In genomic region chr9:32578976-32579375, GRCh38 we compare ENCODE assay signal across 10 cellular contexts. TPM values are rescaled to one million over a fixed set of nuclear protein-coding genes. Genes with fewer than 3 reads are reported as not detected.
A peak's percentile ranks its signal among the peaks of the same experiment; 100 is the strongest.
DNase-seq lines count a peak whose midpoint lies in the region; ATAC-seq, FAIRE-seq and TF ChIP-seq lines count a peak whose summit lies in the region.
"Had no signal": no experiment of that assay in that cellular context is flagged by ENCODE, and none has a peak within 500 bp of the region (broad histone marks: within the 10 kb centered on the region; RNA-seq: fewer than 3 reads in every experiment).

No MANE protein-coding gene starts in this region.

- H4K8ac ChIP-seq in H1 (ENCODE audit: extremely low read depth, insufficient read depth, low read length): no peak overlapping the region

- CTCF ChIA-PET in H1 (lab: Charles Lee; ENCODE audit: partially characterized antibody): interaction anchor here (0.8 to 12.2 kb wide), 34 partner anchors 11 to 394 kb away, joined by 3 to 248 read pairs (median 4); partner anchors contain the start of genes ACO1 and TMEM215

- H2BK120ac ChIP-seq in H1 (replicated peaks; ENCODE audit: low read depth, low read length): no peak overlapping the region

- peaks cover 17% of the 10 kb centered on the region for H3K4me1 ChIP-seq in Karpas-422 (ENCODE audit: low read length)
- no peaks in the 10 kb centered on the region for H3K4me1 ChIP-seq in H1 (replicated peaks in 1 of 4; ENCODE audit: control insufficient read depth in 3 of 4, insufficient read depth in 4 of 4, low read length in 3 of 4)
- peaks cover 4% of the 10 kb centered on the region for H3K4me1 ChIP-seq in skeletal muscle satellite cell (ENCODE audit: control insufficient read depth, insufficient read depth, low read length)
- peaks cover 0 to 1% (median 0%) of the 10 kb centered on the region in 3 donors for H3K4me1 ChIP-seq in gastroesophageal sphincter
- peaks cover 0 to under 1% of the 10 kb centered on the region in 2 donors for H3K4me1 ChIP-seq in thyroid gland

- H2AK5ac ChIP-seq in H1 (ENCODE audit: low read depth, low read length): no peak overlapping the region

- H2AFZ ChIP-seq in Karpas-422 (ENCODE audit: low read length) (peak overlapping the region; percentile 71; the same call in 1 of the 2 replicates), H1 (ENCODE audit: low read length) (no peak overlapping the region)

- no peaks in the 10 kb centered on the region for H3K9me2 ChIP-seq in Karpas-422 (replicated peaks; ENCODE audit: insufficient read depth, low read length)

- TF ChIP-seq EP300 in H1 (IDR thresholded peaks at IDR 0.05; ENCODE audit: borderline replicate concordance in 1 of 2, low read depth in 2 of 2, low read length in 2 of 2): no peak
- no peak for TF ChIP-seq EP300 in gastroesophageal sphincter (IDR thresholded peaks at IDR 0.05)

- H2BK20ac ChIP-seq in H1 (ENCODE audit: low read length): no peak overlapping the region

- no peak for FAIRE-seq in H1 (lab: Jason Lieb, UNC)

- H3K27ac ChIP-seq in Karpas-422 (ENCODE audit: low read length) (no peak overlapping the region), H1 (ENCODE audit: low read depth, low read length) (no peak overlapping the region), gastroesophageal sphincter (no peak overlapping the region), thyroid gland (no peak overlapping the region)
- H3K27ac ChIP-seq: C4-2B, KMS-11 had no signal

- no peak for TF ChIP-seq RAD21 in H1 (IDR thresholded peaks at IDR 0.05 in 1 of 2, conservative IDR thresholded peaks at IDR 0.05 in 1 of 2; ENCODE audit: low read depth in 2 of 2, low read length in 2 of 2)

- H3K9ac ChIP-seq in Karpas-422 (ENCODE audit: low read length) (peak overlapping the region; percentile 45; the same call in 1 of the 2 replicates), H1 (replicated peaks in 1 of 4; ENCODE audit: extremely low read depth in 1 of 4, low read depth in 3 of 4, low read length in 3 of 4) (no peak overlapping the region), skeletal muscle satellite cell (ENCODE audit: low read depth, low read length) (no peak overlapping the region)
- H3K9ac ChIP-seq: KMS-11 had no signal

- H4K5ac ChIP-seq in H1 (ENCODE audit: insufficient read length, low read depth, low read length): no peak overlapping the region

- H2BK12ac ChIP-seq in H1 (ENCODE audit: low read depth, low read length): 0 out of 2 replicates have a peak overlapping the region, but pooled peaks have one; percentile 13

- H4K91ac ChIP-seq in H1 (replicated peaks; ENCODE audit: insufficient read length, low read length): no peak overlapping the region

- no peaks in the 10 kb centered on the region for H3K79me2 ChIP-seq in Karpas-422 (ENCODE audit: low read length)
- no peaks in the 10 kb centered on the region for H3K79me2 ChIP-seq in H1 (ENCODE audit: control insufficient read depth in 1 of 2, insufficient read depth in 2 of 2, low read length in 2 of 2)

- H3K23me2 ChIP-seq in H1 (ENCODE audit: low read depth, low read length): no peaks in the 10 kb centered on the region

- H3K56ac ChIP-seq in H1 (replicated peaks; ENCODE audit: insufficient read length, low read depth, low read length): no peak overlapping the region

- no peak overlapping the region for H3K14ac ChIP-seq in H1 (ENCODE audit: insufficient read length)

- no peaks in the 10 kb centered on the region for H3K9me3 ChIP-seq in Karpas-422 (ENCODE audit: low read length)
- H3K9me3 ChIP-seq in H1 (ENCODE audit: insufficient read depth in 2 of 2, low read depth in 1 of 2, low read length in 1 of 2): no peaks in the 10 kb centered on the region
- H3K9me3 ChIP-seq in skeletal muscle satellite cell (replicated peaks; ENCODE audit: low read length): no peaks in the 10 kb centered on the region
- no peaks in the 10 kb centered on the region for H3K9me3 ChIP-seq in gastroesophageal sphincter
- H3K9me3 ChIP-seq in thyroid gland: no peaks in the 10 kb centered on the region

- no peak overlapping the region for H2BK5ac ChIP-seq in H1 (ENCODE audit: low read depth, low read length)

- TF ChIP-seq POLR2A in H1 (IDR thresholded peaks at IDR 0.05; ENCODE audit: control extremely low read depth in 1 of 2, low read depth in 2 of 2, low read length in 2 of 2) (no peak), gastroesophageal sphincter (IDR thresholded peaks at IDR 0.05) (no peak), thyroid gland (IDR thresholded peaks at IDR 0.05) (no peak)

- no peak for ATAC-seq in GM18511 (IDR thresholded peaks at IDR 0.05; ENCODE audit: unreplicated experiment)
- ATAC-seq in gastroesophageal sphincter: no peak

- H3K36me3 ChIP-seq in Karpas-422 (ENCODE audit: insufficient read depth, low read length): no peaks in the 10 kb centered on the region
- no peaks in the 10 kb centered on the region for H3K36me3 ChIP-seq in H1 (ENCODE audit: control insufficient read depth in 2 of 4, insufficient read depth in 4 of 4, low read length in 3 of 4)
- H3K36me3 ChIP-seq in skeletal muscle satellite cell (ENCODE audit: insufficient read depth, low read length): no peaks in the 10 kb centered on the region
- no peaks in the 10 kb centered on the region for H3K36me3 ChIP-seq in gastroesophageal sphincter
- no peaks in the 10 kb centered on the region for H3K36me3 ChIP-seq in thyroid gland

- intact Hi-C loops in thyroid gland (cut with DNase I): no loop called here

- H3K4ac ChIP-seq in H1 (replicated peaks; ENCODE audit: insufficient read length, low read depth, low read length): no peak overlapping the region

- no peak overlapping the region for H3K18ac ChIP-seq in H1 (ENCODE audit: extremely low read depth, low read length)

- no peaks in the 10 kb centered on the region for H3K27me3 ChIP-seq in Karpas-422 (ENCODE audit: low read length)
- H3K27me3 ChIP-seq in H1 (replicated peaks in 1 of 4; ENCODE audit: control insufficient read depth in 3 of 4, extremely low read depth in 1 of 4, insufficient read depth in 3 of 4, low read length in 3 of 4): no peaks in the 10 kb centered on the region
- H3K27me3 ChIP-seq in skeletal muscle satellite cell (ENCODE audit: control insufficient read depth, insufficient read depth, low read length): peaks cover 5% of the 10 kb centered on the region
- H3K27me3 ChIP-seq in gastroesophageal sphincter: peaks cover 7% of the 10 kb centered on the region
- no peaks in the 10 kb centered on the region for H3K27me3 ChIP-seq in thyroid gland

- H4K20me1 ChIP-seq in Karpas-422 (ENCODE audit: insufficient read depth, low read depth, low read length) (no peaks in the 10 kb centered on the region), H1 (replicated peaks in 1 of 2; ENCODE audit: control insufficient read depth in 1 of 2, insufficient read depth in 2 of 2, low read length in 2 of 2) (no peaks in the 10 kb centered on the region)

- no peaks in the 10 kb centered on the region for H3K79me1 ChIP-seq in H1 (ENCODE audit: low read depth, low read length)

- H3K4me3 ChIP-seq in Karpas-422 (ENCODE audit: low read length) (no peak overlapping the region), H1 (ENCODE audit: extremely low read depth in 1 of 4, insufficient read depth in 2 of 4, low read depth in 3 of 4, low read length in 4 of 4) (no peak overlapping the region), skeletal muscle satellite cell (ENCODE audit: low read length) (no peak overlapping the region), gastroesophageal sphincter (no peak overlapping the region), thyroid gland (replicated peaks in 1 of 3) (no peak overlapping the region)

- H3K4me2 ChIP-seq in Karpas-422 (ENCODE audit: low read depth, low read length, poor library complexity, severe bottlenecking) (peak overlapping the region; percentile 53), H1 (ENCODE audit: insufficient read depth in 1 of 2, low read depth in 2 of 2, low read length in 2 of 2) (no peak overlapping the region), skeletal muscle satellite cell (ENCODE audit: low read length) (peak overlapping the region; percentile 27)
- H3K4me2 ChIP-seq: KMS-11 had no signal

- peak; percentile 6 for DNase-seq in EH (ENCODE audit: low read depth)
- DNase-seq in Karpas-422: no peak
- no peak for DNase-seq in H1 (ENCODE audit: low read depth in 1 of 2, low spot score in 2 of 2)
- no peak for DNase-seq in thyroid gland

- WGBS in H1 (ENCODE audit: extremely low coverage in 1 of 2, insufficient coverage in 1 of 2, insufficient read length in 1 of 2, insufficient replicate concordance in 2 of 2, low coverage in 1 of 2, low lambda C conversion rate in 2 of 2, missing lambda C conversion rate in 1 of 2), 2 experiments: 70% methylated on average over 5 of the region's 5 CpGs; no CpG with 5 or more reads in 1 of the 2 experiments
- 38 to 47% methylated on average over 3 to 5 of the region's 5 CpGs for WGBS in gastroesophageal sphincter (ENCODE audit: low coverage in 1 of 2), 2 donors
- 61% methylated on average over 5 of the region's 5 CpGs for WGBS in thyroid gland, 2 donors

- no peak for TF ChIP-seq CTCF in H1 (IDR thresholded peaks at IDR 0.05; ENCODE audit: control extremely low read depth in 1 of 3, insufficient read depth in 1 of 3, low read depth in 1 of 3, low read length in 3 of 3)
- no peak for TF ChIP-seq CTCF in gastroesophageal sphincter (IDR thresholded peaks at IDR 0.05)
- TF ChIP-seq CTCF in thyroid gland (IDR thresholded peaks at IDR 0.05): no peak

- POLR2A ChIA-PET in H1 (lab: Charles Lee; ENCODE audit: partially characterized antibody): interaction anchor here (2.6 kb wide), 1 partner anchor 446 kb away, joined by 9 read pairs; the partner anchor contains the start of gene DNAJA1

- H2BK15ac ChIP-seq in H1 (ENCODE audit: low read length): no peak overlapping the region

- H3K23ac ChIP-seq in H1 (ENCODE audit: insufficient read length): no peak overlapping the region

RNA-seq across cellular contexts. Expression of gene NDUFB6, which starts 6.0 kb away (rescaled TPM):
- total RNA-seq in Karpas-422 (2014; rRNA removed; shearing (Covaris generic); ENCODE audit: low replicate concordance): 72.4 and 95.6 TPM in 2 replicates
- 61.4 and 62.5 TPM in 2 replicates for total RNA-seq in H1 (2021; fragmentation: NEBNext Ultra II Directional; extraction: Animal tissue kit (Norgen Biotek cat#: 25700))
- polyA plus RNA-seq in H1 (2011; rRNA removed): 43.6 and 55.8 TPM in 2 replicates
- 62.6 TPM for polyA plus RNA-seq in H1 (2011; cell fraction: cytosol; rRNA removed)
- 18.0 TPM for polyA plus RNA-seq in H1 (2011; cell fraction: nucleus; rRNA removed)
- polyA plus RNA-seq in H1 (2012, experiment 1 of 2): 42.1 to 62.5 TPM (median 50.8 TPM) in 4 replicates
- polyA plus RNA-seq in H1 (2012, experiment 2 of 2): 45.8 TPM
- 79.7 TPM for polyA plus RNA-seq in H1 (2013, experiment 1 of 2)
- polyA plus RNA-seq in H1 (2013, experiment 2 of 2): 80.0 TPM
- 3.6 and 4.3 TPM in 2 replicates for polyA minus RNA-seq in H1 (2011; rRNA and poly(A)+ RNA removed)
- polyA minus RNA-seq in H1 (2011; cell fraction: cytosol; rRNA and poly(A)+ RNA removed): 42.2 TPM
- 11.8 TPM for polyA minus RNA-seq in H1 (2011; cell fraction: nucleus; rRNA and poly(A)+ RNA removed)
- total RNA-seq in skeletal muscle satellite cell (2012; rRNA removed): 46.5 and 52.2 TPM in 2 replicates
- total RNA-seq in gastroesophageal sphincter: 10 to 100 TPM; 47.3 to 71.1 (median 55.9) TPM
- total RNA-seq in thyroid gland: 10 to 100 TPM; 19.1 to 78.2 (median 57.9) TPM

RNA-seq across cellular contexts. Expression of gene TOPORS, which starts 26.6 kb away (rescaled TPM):
- total RNA-seq in Karpas-422 (2014; rRNA removed; shearing (Covaris generic); ENCODE audit: low replicate concordance): 16.3 and 21.2 TPM in 2 replicates
- 26.9 and 30.7 TPM in 2 replicates for total RNA-seq in H1 (2021; fragmentation: NEBNext Ultra II Directional; extraction: Animal tissue kit (Norgen Biotek cat#: 25700))
- 7.9 and 10.3 TPM in 2 replicates for polyA plus RNA-seq in H1 (2011; rRNA removed)
- 15.7 TPM for polyA plus RNA-seq in H1 (2011; cell fraction: cytosol; rRNA removed)
- 7.2 TPM for polyA plus RNA-seq in H1 (2011; cell fraction: nucleus; rRNA removed)
- 14.6 to 24.7 TPM (median 16.4 TPM) in 4 replicates for polyA plus RNA-seq in H1 (2012, experiment 1 of 2)
- polyA plus RNA-seq in H1 (2012, experiment 2 of 2): 1.0 TPM
- polyA plus RNA-seq in H1 (2013, experiment 1 of 2): 33.6 TPM
- polyA plus RNA-seq in H1 (2013, experiment 2 of 2): 32.3 TPM
- polyA minus RNA-seq in H1 (2011; rRNA and poly(A)+ RNA removed): 33.0 and 45.2 TPM in 2 replicates
- 18.3 TPM for polyA minus RNA-seq in H1 (2011; cell fraction: cytosol; rRNA and poly(A)+ RNA removed)
- 36.2 TPM for polyA minus RNA-seq in H1 (2011; cell fraction: nucleus; rRNA and poly(A)+ RNA removed)
- total RNA-seq in skeletal muscle satellite cell (2012; rRNA removed): 24.9 and 25.1 TPM in 2 replicates
- total RNA-seq in gastroesophageal sphincter (10 to 100 TPM; 16.5 to 28.5 (median 25.5) TPM), thyroid gland (10 to 100 TPM; 23.7 to 31.8 (median 28.8) TPM)

RNA-seq across cellular contexts. Expression of gene SMIM27, which starts 26.8 kb away (rescaled TPM):
- 3.5 and 12.6 TPM in 2 replicates for total RNA-seq in Karpas-422 (2014; rRNA removed; shearing (Covaris generic); ENCODE audit: low replicate concordance)
- total RNA-seq in H1 (2021; fragmentation: NEBNext Ultra II Directional; extraction: Animal tissue kit (Norgen Biotek cat#: 25700)): 15.8 and 18.1 TPM in 2 replicates
- polyA plus RNA-seq in H1 (2011; rRNA removed): 3.6 and 4.3 TPM in 2 replicates
- polyA plus RNA-seq in H1 (2011; cell fraction: cytosol; rRNA removed): 6.0 TPM
- 9.2 TPM for polyA plus RNA-seq in H1 (2011; cell fraction: nucleus; rRNA removed)
- 16.2 to 37.6 TPM (median 29.0 TPM) in 4 replicates for polyA plus RNA-seq in H1 (2012, experiment 1 of 2)
- 23.2 TPM for polyA plus RNA-seq in H1 (2012, experiment 2 of 2)
- 31.7 TPM for polyA plus RNA-seq in H1 (2013, experiment 1 of 2)
- 30.1 TPM for polyA plus RNA-seq in H1 (2013, experiment 2 of 2)
- polyA minus RNA-seq in H1 (2011; rRNA and poly(A)+ RNA removed): 1.3 and 2.4 TPM in 2 replicates
- 5.6 TPM for polyA minus RNA-seq in H1 (2011; cell fraction: cytosol; rRNA and poly(A)+ RNA removed)
- polyA minus RNA-seq in H1 (2011; cell fraction: nucleus; rRNA and poly(A)+ RNA removed): 6.8 TPM
- total RNA-seq in skeletal muscle satellite cell (2012; rRNA removed): 2.0 and 3.5 TPM in 2 replicates
- 10 to 100 TPM in 1 of 4 donors, 1 to 10 TPM in 3; 4.0 to 12.5 (median 8.2) TPM for total RNA-seq in gastroesophageal sphincter
- 10 to 100 TPM in 2 of 4 donors, 1 to 10 TPM in 2; 1.3 to 23.9 (median 9.9) TPM for total RNA-seq in thyroid gland

RNA-seq across cellular contexts. Expression of gene RIGI, which starts 53.0 kb away (rescaled TPM):
- total RNA-seq in Karpas-422 (2014; rRNA removed; shearing (Covaris generic); ENCODE audit: low replicate concordance): 6.6 and 13.2 TPM in 2 replicates
- total RNA-seq in H1 (2021; fragmentation: NEBNext Ultra II Directional; extraction: Animal tissue kit (Norgen Biotek cat#: 25700)): 6.6 and 6.7 TPM in 2 replicates
- 1.5 and 3.1 TPM in 2 replicates for polyA plus RNA-seq in H1 (2011; rRNA removed)
- polyA plus RNA-seq in H1 (2011; cell fraction: cytosol; rRNA removed): 3.1 TPM
- polyA plus RNA-seq in H1 (2011; cell fraction: nucleus; rRNA removed): 1.5 TPM
- 4.3 to 10.0 TPM (median 5.9 TPM) in 4 replicates for polyA plus RNA-seq in H1 (2012, experiment 1 of 2)
- polyA plus RNA-seq in H1 (2012, experiment 2 of 2): 0.31 TPM
- 5.4 TPM for polyA plus RNA-seq in H1 (2013, experiment 1 of 2)
- polyA plus RNA-seq in H1 (2013, experiment 2 of 2): 5.2 TPM
- 4.2 and 5.3 TPM in 2 replicates for polyA minus RNA-seq in H1 (2011; rRNA and poly(A)+ RNA removed)
- polyA minus RNA-seq in H1 (2011; cell fraction: cytosol; rRNA and poly(A)+ RNA removed): 3.2 TPM
- 6.2 TPM for polyA minus RNA-seq in H1 (2011; cell fraction: nucleus; rRNA and poly(A)+ RNA removed)
- total RNA-seq in skeletal muscle satellite cell (2012; rRNA removed): 7.2 and 8.4 TPM in 2 replicates
- 10 to 100 TPM in 1 of 4 donors, 1 to 10 TPM in 3; 6.8 to 14.3 (median 8.3) TPM for total RNA-seq in gastroesophageal sphincter
- 10 to 100 TPM in 3 of 4 donors, 1 to 10 TPM in 1; 7.9 to 10.3 (median 10.2) TPM for total RNA-seq in thyroid gland

RNA-seq across cellular contexts. Expression of gene TAF1L, which starts 56.5 kb away (rescaled TPM):
- total RNA-seq in Karpas-422 (2014; rRNA removed; shearing (Covaris generic); ENCODE audit: low replicate concordance): not detected in 2 replicates
- total RNA-seq in H1 (2021; fragmentation: NEBNext Ultra II Directional; extraction: Animal tissue kit (Norgen Biotek cat#: 25700)): not detected in 2 replicates
- 0.02 TPM in 1 of 2 replicates, not detected in the other for polyA plus RNA-seq in H1 (2011; rRNA removed)
- polyA plus RNA-seq in H1 (2011; cell fraction: cytosol; rRNA removed): not detected
- polyA plus RNA-seq in H1 (2011; cell fraction: nucleus; rRNA removed): 0.01 TPM
- 0.08 TPM in 1 of 4 replicates, not detected in the others for polyA plus RNA-seq in H1 (2012, experiment 1 of 2)
- not detected for polyA plus RNA-seq in H1 (2012, experiment 2 of 2)
- polyA plus RNA-seq in H1 (2013, experiment 1 of 2): 0.02 TPM
- polyA plus RNA-seq in H1 (2013, experiment 2 of 2): under 0.01 TPM
- polyA minus RNA-seq in H1 (2011; rRNA and poly(A)+ RNA removed): 0.02 and 0.03 TPM in 2 replicates
- polyA minus RNA-seq in H1 (2011; cell fraction: cytosol; rRNA and poly(A)+ RNA removed): not detected
- not detected for polyA minus RNA-seq in H1 (2011; cell fraction: nucleus; rRNA and poly(A)+ RNA removed)
- under 0.01 TPM in 2 replicates for total RNA-seq in skeletal muscle satellite cell (2012; rRNA removed)
- under 1 TPM in 1 of 4 donors, not detected in 3; 0.05 TPM for total RNA-seq in gastroesophageal sphincter
- under 1 TPM in 2 of 4 donors, not detected in 2; 0.11 to 0.13 TPM for total RNA-seq in thyroid gland
- total RNA-seq: Right ventricle myocardium superior had no signal

Comparison
In these comparisons a context has a peak if more than half of its experiments do, and no peak if none do; other contexts are left out.
1. H3K4me2 ChIP-seq: peak in Karpas-422 (single experiment) and skeletal muscle satellite cell (single experiment); none in H1 (0 of 2).